ENCODE assay signal across 24 cellular contexts in genomic region chr14:75096959-75097358, GRCh38. TPM values are rescaled to one million over a fixed set of nuclear protein-coding genes. Genes with fewer than 3 reads are reported as not detected.
"Had no signal": no experiment of that assay in that cellular context is flagged by ENCODE, and none has a peak within 500 bp of the region (broad histone marks: within the 10 kb centered on the region; RNA-seq: fewer than 3 reads in every experiment).

No MANE protein-coding gene starts in this region.

- H3K27me3 Mint-ChIP-seq: dendritic cell treated with granulocyte-macrophage colony-stimulating factor and Interleukin-4, amounts not matched to agents 40 ng/mL and 50 ng/mL, for 4 days; effector memory CD8-positive, alpha-beta T cell; naive thymus-derived CD4-positive, alpha-beta T cell; stimulated activated memory B cell treated with anti-CD40 and anti-IgM and Interleukin-4, amounts not matched to agents 10 μg/mL and 1 μg/mL and 100 μg/mL, for 72 hours; stimulated activated naive CD8-positive, alpha-beta T cell treated with anti-CD3 and anti-CD28 coated beads, Interleukin-15, Interleukin-2, amounts not matched to agents 100 ng/mL and 50 ng/mL, for 24 hours had no signal

- H3K4me3 Mint-ChIP-seq: dendritic cell treated with granulocyte-macrophage colony-stimulating factor and Interleukin-4, amounts not matched to agents 40 ng/mL and 50 ng/mL, for 4 days; effector memory CD8-positive, alpha-beta T cell; nephron progenitor cell; stimulated activated memory B cell treated with anti-CD40 and anti-IgM and Interleukin-4, amounts not matched to agents 10 μg/mL and 1 μg/mL and 100 μg/mL, for 72 hours; stimulated activated naive CD8-positive, alpha-beta T cell treated with anti-CD3 and anti-CD28 coated beads, Interleukin-15, Interleukin-2, amounts not matched to agents 100 ng/mL and 50 ng/mL, for 24 hours had no signal

- DNase-seq: effector memory CD8-positive, alpha-beta T cell; glutamatergic neuron; kidney; left cardiac atrium; mesendoderm; naive thymus-derived CD4-positive, alpha-beta T cell; nephron progenitor cell; retina; spleen; stimulated activated CD4-positive, alpha-beta T cell treated with anti-CD3 and anti-CD28 coated beads, Interleukin-15, amount 100 ng/mL, for 24 hours; stimulated activated CD4-positive, alpha-beta T cell treated with anti-CD3 and anti-CD28 coated beads, Interleukin-1b, Interleukin-23, amount 100 ng/mL, for 48 hours; stimulated activated CD4-positive, alpha-beta T cell treated with anti-CD3 and anti-CD28 coated beads, Interleukin-4, amount 100 ng/mL, for 24 hours; tibial artery; upper lobe of left lung had no signal

- H3K27ac Mint-ChIP-seq: dendritic cell treated with granulocyte-macrophage colony-stimulating factor and Interleukin-4, amounts not matched to agents 40 ng/mL and 50 ng/mL, for 4 days; stimulated activated memory B cell treated with anti-CD40 and anti-IgM and Interleukin-4, amounts not matched to agents 10 μg/mL and 1 μg/mL and 100 μg/mL, for 72 hours; stimulated activated naive CD8-positive, alpha-beta T cell treated with anti-CD3 and anti-CD28 coated beads, Interleukin-15, Interleukin-2, amounts not matched to agents 100 ng/mL and 50 ng/mL, for 24 hours had no signal

- ATAC-seq: effector memory CD8-positive, alpha-beta T cell; gastroesophageal sphincter; naive thymus-derived CD4-positive, alpha-beta T cell; stimulated activated memory B cell treated with anti-CD40 and anti-IgM and Interleukin-4, amounts not matched to agents 10 μg/mL and 1 μg/mL and 100 μg/mL, for 72 hours had no signal

- H3K4me3 ChIP-seq: esophagus muscularis mucosa, gastroesophageal sphincter, hepatocyte, prostate gland, spleen, tibial artery, upper lobe of left lung, vagina had no signal

- H3K27ac ChIP-seq: epithelial cell of prostate, esophagus muscularis mucosa, gastroesophageal sphincter, hepatocyte, parathyroid adenoma, prostate gland, spleen, tibial artery, upper lobe of left lung, vagina had no signal

- H3K27me3 ChIP-seq: esophagus muscularis mucosa, gastroesophageal sphincter, hepatocyte, spleen, tibial artery, upper lobe of left lung, vagina had no signal

- H3K9me3 ChIP-seq: esophagus muscularis mucosa, gastroesophageal sphincter, prostate gland, spleen, tibial artery, upper lobe of left lung, vagina had no signal

- H3K4me1 Mint-ChIP-seq: nephron progenitor cell; stimulated activated memory B cell treated with anti-CD40 and anti-IgM and Interleukin-4, amounts not matched to agents 10 μg/mL and 1 μg/mL and 100 μg/mL, for 72 hours had no signal

- H3K4me1 ChIP-seq: esophagus muscularis mucosa, gastroesophageal sphincter, parathyroid adenoma, prostate gland, tibial artery, upper lobe of left lung, vagina had no signal

- H3K9me3 Mint-ChIP-seq: dendritic cell treated with granulocyte-macrophage colony-stimulating factor and Interleukin-4, amounts not matched to agents 40 ng/mL and 50 ng/mL, for 4 days; effector memory CD8-positive, alpha-beta T cell; naive thymus-derived CD4-positive, alpha-beta T cell; nephron progenitor cell; stimulated activated memory B cell treated with anti-CD40 and anti-IgM and Interleukin-4, amounts not matched to agents 10 μg/mL and 1 μg/mL and 100 μg/mL, for 72 hours; stimulated activated naive CD8-positive, alpha-beta T cell treated with anti-CD3 and anti-CD28 coated beads, Interleukin-15, Interleukin-2, amounts not matched to agents 100 ng/mL and 50 ng/mL, for 24 hours had no signal

RNA-seq across cellular contexts. Expression of gene ZC2HC1C, which starts 27.5 kb away (rescaled TPM):
- total RNA-seq: vagina had no signal
